In genomic region chr16:74726736-74727135, GRCh38 we compare ENCODE assay signal across 9 cellular contexts. TPM values are rescaled to one million over a fixed set of nuclear protein-coding genes. Genes with fewer than 3 reads are reported as not detected.
DNase-seq lines count a peak whose midpoint lies in the region; ATAC-seq, FAIRE-seq and TF ChIP-seq lines count a peak whose summit lies in the region.
"Had no signal": no experiment of that assay in that cellular context is flagged by ENCODE, and none has a peak within 500 bp of the region (broad histone marks: within the 10 kb centered on the region; RNA-seq: fewer than 3 reads in every experiment).

No MANE protein-coding gene starts in this region.

- no peak overlapping the region for H3K4me3 Mint-ChIP-seq in CD8-positive, alpha-beta T cell

- peaks cover 3% of the 10 kb centered on the region for H3K27me3 Mint-ChIP-seq in CD8-positive, alpha-beta T cell (ENCODE audit: low read depth)

- H3K4me3 ChIP-seq in fibroblast of the aortic adventitia (ENCODE audit: low read depth, low read length) (no peak overlapping the region), testis (no peak overlapping the region), kidney (ENCODE audit: low read length in 2 of 2) (no peak overlapping the region)
- H3K4me3 ChIP-seq in CD8-positive, alpha-beta T cell (ENCODE audit: low read depth, low read length), result no peak overlapping the region

- H3K9ac ChIP-seq in kidney (ENCODE audit: low read length in 2 of 2), result no peak overlapping the region
- H3K9ac ChIP-seq: parathyroid adenoma had no signal

- H3K27me3 ChIP-seq in testis, result no peaks in the 10 kb centered on the region
- H3K27me3 ChIP-seq in CD8-positive, alpha-beta T cell (ENCODE audit: insufficient read depth, low read length), result no peaks in the 10 kb centered on the region

- H3K4me1 Mint-ChIP-seq in CD8-positive, alpha-beta T cell (ENCODE audit: low read depth), result peaks cover 9% of the 10 kb centered on the region

- intact Hi-C loops in testis (cut with DNase I; ENCODE audit: low total_unique reads) (no loop called here), kidney (cut with DNase I) (no loop called here)
- intact Hi-C loops in CD8-positive, alpha-beta T cell (cut with DNase I, micrococcal nuclease), result no loop called here

- peaks cover 0 to 14% of the 10 kb centered on the region in 2 donors for H3K36me3 Mint-ChIP-seq in activated naive CD4-positive, alpha-beta T cell treated with anti-CD3 and anti-CD28 coated beads, Interleukin-2, amount 50 U/mL, for 72 hours
- no peaks in the 10 kb centered on the region for H3K36me3 Mint-ChIP-seq in CD8-positive, alpha-beta T cell

- H3K36me3 ChIP-seq in testis (ENCODE audit: low read depth, missing control alignments), result no peaks in the 10 kb centered on the region
- no peaks in the 10 kb centered on the region for H3K36me3 ChIP-seq in CD8-positive, alpha-beta T cell (ENCODE audit: insufficient read depth, low read length)
- H3K36me3 ChIP-seq in kidney (ENCODE audit: control insufficient read depth in 1 of 2, insufficient read depth in 2 of 2, low read length in 2 of 2), result no peaks in the 10 kb centered on the region

- H3K27ac Mint-ChIP-seq in activated naive CD4-positive, alpha-beta T cell treated with anti-CD3 and anti-CD28 coated beads, Interleukin-2, amount 50 U/mL, for 72 hours, result no peak overlapping the region
- H3K27ac Mint-ChIP-seq in CD8-positive, alpha-beta T cell, result no peak overlapping the region

- ATAC-seq in activated naive CD4-positive, alpha-beta T cell treated with anti-CD3 and anti-CD28 coated beads, Interleukin-2, amount 50 U/mL, for 72 hours, result peak; percentile 37 to 74
- ATAC-seq in CD8-positive, alpha-beta T cell, result no peak
- no peak for ATAC-seq in GM19023 (IDR thresholded peaks at IDR 0.05; ENCODE audit: unreplicated experiment)

- H3K27ac ChIP-seq in testis, result no peak overlapping the region
- H3K27ac ChIP-seq in CD8-positive, alpha-beta T cell (ENCODE audit: low read depth, low read length), result no peak overlapping the region
- no peak overlapping the region for H3K27ac ChIP-seq in kidney (ENCODE audit: low read depth in 2 of 2, low read length in 2 of 2)
- H3K27ac ChIP-seq: parathyroid adenoma had no signal

- peak in 1 of 2 donors; percentile 64 for DNase-seq in activated naive CD4-positive, alpha-beta T cell treated with anti-CD3 and anti-CD28 coated beads, Interleukin-2, amount 50 U/mL, for 72 hours (ENCODE audit: low spot score in 2 of 2)
- DNase-seq in activated naive CD4-positive, alpha-beta T cell treated with Interleukin-2 at 50 U/mL for 16 hours, result no peak
- peak; percentile 23 for DNase-seq in SKM-1 (lab: John Stamatoyannopoulos, UW; ENCODE audit: unreplicated experiment)
- no peak for DNase-seq in fibroblast of the aortic adventitia (ENCODE audit: low read depth)
- DNase-seq in testis, result peak; percentile 42
- DNase-seq in CD8-positive, alpha-beta T cell, result no peak
- DNase-seq in kidney, result no peak

- POLR2A ChIA-PET in CD8-positive, alpha-beta T cell (lab: Charles Lee), result interaction anchor here (0.6 kb wide), 1 partner anchor 21 kb away, joined by 4 read pairs; no protein-coding TSS in a partner anchor

- no peak for FAIRE-seq in kidney (lab: Jason Lieb, UNC)

- TF ChIP-seq POLR2A in testis (IDR thresholded peaks at IDR 0.05), result no peak

- H3K9me3 ChIP-seq in testis, result no peaks in the 10 kb centered on the region
- H3K9me3 ChIP-seq in CD8-positive, alpha-beta T cell (ENCODE audit: low read length), result no peaks in the 10 kb centered on the region
- peaks cover 3 to 9% of the 10 kb centered on the region in 2 donors for H3K9me3 ChIP-seq in kidney (ENCODE audit: control insufficient read depth in 1 of 2, low read length in 2 of 2)

- no peaks in the 10 kb centered on the region for H3K9me3 Mint-ChIP-seq in activated naive CD4-positive, alpha-beta T cell treated with anti-CD3 and anti-CD28 coated beads, Interleukin-2, amount 50 U/mL, for 72 hours
- peaks cover 3% of the 10 kb centered on the region for H3K9me3 Mint-ChIP-seq in CD8-positive, alpha-beta T cell

- peak; percentile 40 for TF ChIP-seq CTCF in fibroblast of the aortic adventitia (IDR thresholded peaks at IDR 0.05; ENCODE audit: insufficient read depth, low read length)
- peak in 1 of 3 experiments; percentile 25 for TF ChIP-seq CTCF in testis (IDR thresholded peaks at IDR 0.05)
- no peak for TF ChIP-seq CTCF in CD8-positive, alpha-beta T cell (IDR thresholded peaks at IDR 0.05)
- no peak for TF ChIP-seq CTCF in kidney (IDR thresholded peaks at IDR 0.05; ENCODE audit: borderline replicate concordance, extremely low read depth, insufficient read depth)

- CTCF ChIA-PET in CD8-positive, alpha-beta T cell (lab: Charles Lee), result interaction anchor here (0.6 to 1.4 kb wide), 2 partner anchors 10 to 15 kb away, joined by 3 to 6 read pairs; no protein-coding TSS in a partner anchor

- H3K4me1 ChIP-seq in testis (peaks cover 4% of the 10 kb centered on the region), kidney (ENCODE audit: control insufficient read depth in 1 of 2, insufficient read depth in 1 of 2, low read depth in 1 of 2, low read length in 2 of 2) (no peaks in the 10 kb centered on the region)
- H3K4me1 ChIP-seq in CD8-positive, alpha-beta T cell (ENCODE audit: insufficient read depth, low read length), result no peaks in the 10 kb centered on the region
- H3K4me1 ChIP-seq: parathyroid adenoma had no signal

- WGBS in testis, 2 donors, result 66 to 90% methylated on average over 2 of the region's 2 CpGs

RNA-seq across cellular contexts. Expression of gene MLKL, which starts 26.1 kb away (rescaled TPM):
- 10 to 100 TPM; 16.5 to 27.5 TPM for total RNA-seq in activated naive CD4-positive, alpha-beta T cell treated with anti-CD3 and anti-CD28 coated beads, Interleukin-2, amount 50 U/mL, for 72 hours
- total RNA-seq in fibroblast of the aortic adventitia (ENCODE audit: low replicate concordance) (6.3 and 10.8 TPM in 2 replicates), testis (1 to 10 TPM; 3.5 to 4.5 TPM), kidney (19.4 TPM)
- polyA plus RNA-seq in testis (ENCODE audit: insufficient read depth, low read depth, low replicate concordance) (4.8 TPM), kidney (ENCODE audit: insufficient read depth, low read depth, low replicate concordance) (7.3 TPM)
- 10 to 100 TPM; 12.1 to 13.2 TPM for total RNA-seq in CD8-positive, alpha-beta T cell

RNA-seq across cellular contexts. Expression of gene FA2H, which starts 47.9 kb away (rescaled TPM):
- total RNA-seq in activated naive CD4-positive, alpha-beta T cell treated with anti-CD3 and anti-CD28 coated beads, Interleukin-2, amount 50 U/mL, for 72 hours, result not detected
- total RNA-seq in fibroblast of the aortic adventitia (ENCODE audit: low replicate concordance) (not detected in 2 replicates), testis (1 to 10 TPM; 3.0 to 5.9 TPM), kidney (4.2 TPM)
- polyA plus RNA-seq in testis (ENCODE audit: insufficient read depth, low read depth, low replicate concordance) (7.8 TPM), kidney (ENCODE audit: insufficient read depth, low read depth, low replicate concordance) (10.3 TPM)
- total RNA-seq in CD8-positive, alpha-beta T cell, result not detected

Comparison
In these comparisons a context has a peak if more than half of its experiments do, and no peak if none do; other contexts are left out.
1. ATAC-seq: peak in activated naive CD4-positive, alpha-beta T cell treated with anti-CD3 and anti-CD28 coated beads, Interleukin-2, amount 50 U/mL, for 72 hours (2 of 2); none in CD8-positive, alpha-beta T cell (single experiment) and GM19023 (single experiment).
2. DNase-seq: peak in SKM-1 (single experiment) and testis (single experiment); none in activated naive CD4-positive, alpha-beta T cell treated with Interleukin-2 at 50 U/mL for 16 hours (single experiment), fibroblast of the aortic adventitia (single experiment), CD8-positive, alpha-beta T cell (0 of 7) and kidney (single experiment).